Comparison of ENCODE assay signal across 9 cellular contexts in the genomic region with DNA sequence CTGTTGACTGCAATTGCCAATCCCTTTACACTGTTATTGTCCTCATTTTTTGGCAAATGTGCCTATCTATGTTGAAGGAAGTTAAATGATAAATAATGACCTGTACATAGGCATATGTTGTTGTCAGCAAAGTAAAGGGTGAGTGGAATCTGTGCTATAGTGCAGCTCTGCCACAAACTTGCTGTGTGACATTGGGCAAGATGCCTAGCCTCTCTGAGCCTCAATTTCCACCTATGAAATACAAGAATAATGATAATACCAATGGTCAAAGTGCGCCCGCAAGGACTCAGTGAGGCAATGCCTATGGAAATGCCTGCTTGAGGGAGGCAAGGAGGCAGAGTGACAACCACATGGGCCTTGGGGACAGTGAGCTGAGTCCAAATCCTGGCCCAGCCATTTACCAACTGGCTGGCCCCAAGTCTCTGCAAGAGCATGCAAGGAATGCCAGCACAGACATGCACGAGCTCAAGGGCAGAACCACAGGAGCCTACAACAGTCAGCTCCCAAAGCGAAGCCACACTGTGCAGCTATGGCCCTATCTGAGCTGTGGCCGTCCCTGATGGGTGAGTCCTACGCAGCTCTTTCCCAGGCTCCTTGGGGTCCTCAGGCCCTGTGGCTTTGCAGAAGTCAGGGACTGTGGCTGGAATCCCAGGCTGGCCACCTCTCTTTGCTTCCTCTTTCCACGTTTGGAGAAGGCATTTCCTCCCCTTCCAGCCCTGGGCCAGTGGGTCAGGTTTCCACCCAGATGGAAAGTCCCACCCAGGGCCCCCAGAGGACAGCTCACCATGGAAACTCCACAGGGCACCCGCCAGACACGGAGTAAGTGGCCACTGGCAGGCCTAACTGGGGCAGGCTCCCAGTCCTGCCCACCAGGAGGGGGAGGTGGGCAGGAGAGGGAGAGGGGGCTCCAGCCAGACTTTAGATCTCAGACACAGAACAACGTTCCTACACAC.
"Had no signal": no experiment of that assay in that cellular context is flagged by ENCODE, and none has a peak within 500 bp of the region (broad histone marks: within the 10 kb centered on the region; RNA-seq: fewer than 3 reads in every experiment).

No MANE protein-coding gene starts in this region.

- H3K36me3 ChIP-seq: left lung, transverse colon had no signal

- DNase-seq: activated CD4-positive, alpha-beta T cell treated with anti-CD3 and anti-CD28 coated beads, Interleukin-2, amount 50 U/mL, for 1 hour; activated naive CD4-positive, alpha-beta T cell treated with anti-CD3 and anti-CD28 coated beads, Interleukin-2, amount 50 U/mL, for 16 hours; activated T-cell treated with anti-CD3 and anti-CD28 coated beads for 4 hours; foreskin keratinocyte; left lung; naive thymus-derived CD8-positive, alpha-beta T cell; SHP77 treated with DMSO at 0.1 percent for 48 hours; T-helper 17 cell; transverse colon had no signal

- H3K9me3 ChIP-seq: left lung, transverse colon had no signal

- H3K4me1 ChIP-seq: foreskin keratinocyte, transverse colon had no signal

- H3K27me3 ChIP-seq: foreskin keratinocyte, left lung, transverse colon had no signal

- H3K27ac ChIP-seq: foreskin keratinocyte, transverse colon had no signal

- ATAC-seq: foreskin keratinocyte; left lung; naive thymus-derived CD8-positive, alpha-beta T cell; T-helper 17 cell had no signal

- H3K4me3 ChIP-seq: left lung, transverse colon had no signal
